In genomic region chr7:130421685-130422084, GRCh38 we compare ENCODE assay signal across 9 cellular contexts. TPM values are rescaled to one million over a fixed set of nuclear protein-coding genes. Genes with fewer than 3 reads are reported as not detected.
DNase-seq lines count a peak whose midpoint lies in the region; ATAC-seq and TF ChIP-seq lines count a peak whose summit lies in the region.
"Had no signal": no experiment of that assay in that cellular context is flagged by ENCODE, and none has a peak within 500 bp of the region (broad histone marks: within the 10 kb centered on the region; RNA-seq: fewer than 3 reads in every experiment).

No MANE protein-coding gene starts in this region.

- H3K9ac ChIP-seq in rectal smooth muscle tissue (ENCODE audit: low read length), result no peak overlapping the region

- no peak overlapping the region for H3K4me3 ChIP-seq in rectal smooth muscle tissue (ENCODE audit: low read length)
- H3K4me3 ChIP-seq in suprapubic skin, result no peak overlapping the region
- H3K4me3 ChIP-seq in gastroesophageal sphincter, result no peak overlapping the region

- peak overlapping the region; percentile 55 to 82 (median 59) for H3K4me3 Mint-ChIP-seq in brain

- no peak for TF ChIP-seq CTCF in brain (conservative IDR thresholded peaks at IDR 0.05)
- TF ChIP-seq CTCF in suprapubic skin (IDR thresholded peaks at IDR 0.05), result no peak
- TF ChIP-seq CTCF in gastroesophageal sphincter (IDR thresholded peaks at IDR 0.05), result no peak

- no peak for TF ChIP-seq POLR2A in suprapubic skin (IDR thresholded peaks at IDR 0.05)
- TF ChIP-seq POLR2A in gastroesophageal sphincter (IDR thresholded peaks at IDR 0.05), result no peak

- no peaks in the 10 kb centered on the region for H3K27me3 ChIP-seq in rectal smooth muscle tissue (ENCODE audit: control insufficient read depth, insufficient read depth, low read length)
- no peaks in the 10 kb centered on the region for H3K27me3 ChIP-seq in suprapubic skin
- H3K27me3 ChIP-seq in gastroesophageal sphincter, result no peaks in the 10 kb centered on the region

- H3K27me3 Mint-ChIP-seq in brain, result no peaks in the 10 kb centered on the region

- H3K36me3 Mint-ChIP-seq in brain, result peaks cover 4% of the 10 kb centered on the region

- WGBS in suprapubic skin, result 45% methylated on average over 2 of the region's 2 CpGs
- WGBS in gastroesophageal sphincter (ENCODE audit: low coverage in 1 of 2), 2 donors, result 33 to 46% methylated on average over 2 of the region's 2 CpGs

- H3K27ac ChIP-seq in rectal smooth muscle tissue (ENCODE audit: low read depth, low read length) (peak overlapping the region; percentile 48), suprapubic skin (no peak overlapping the region), gastroesophageal sphincter (no peak overlapping the region)

- peak overlapping the region; percentile 92 to 99 (median 98) for H3K27ac Mint-ChIP-seq in brain

- H3K4me1 Mint-ChIP-seq in brain, result peaks cover 87% of the 10 kb centered on the region

- TF ChIP-seq EP300 in suprapubic skin (IDR thresholded peaks at IDR 0.05) (no peak), gastroesophageal sphincter (IDR thresholded peaks at IDR 0.05) (no peak)

- peaks cover 14% of the 10 kb centered on the region for H3K4me1 ChIP-seq in rectal smooth muscle tissue (ENCODE audit: control insufficient read depth, insufficient read depth, low read length)
- no peaks in the 10 kb centered on the region for H3K4me1 ChIP-seq in suprapubic skin
- no peaks in the 10 kb centered on the region for H3K4me1 ChIP-seq in gastroesophageal sphincter

- H3K9me3 ChIP-seq in suprapubic skin (no peaks in the 10 kb centered on the region), gastroesophageal sphincter (no peaks in the 10 kb centered on the region)

- ATAC-seq in gastroesophageal sphincter, result no peak

- DNase-seq in NCI-H2196 (lab: John Stamatoyannopoulos, UW; ENCODE audit: unreplicated experiment) (peak; percentile 31), NCI-H2196 treated with DMSO at 0.1 percent for 48 hours (lab: John Stamatoyannopoulos, UW; ENCODE audit: unreplicated experiment) (no peak), NCI-H345 treated with DMSO at 0.1 percent for 48 hours (lab: John Stamatoyannopoulos, UW; ENCODE audit: unreplicated experiment) (peak; percentile 66), suprapubic skin (ENCODE audit: low spot score in 2 of 2) (no peak), NAMALWA (ENCODE audit: low spot score) (no peak)
- DNase-seq: activated CD8-positive, alpha-beta memory T cell treated with anti-CD3 and anti-CD28 coated beads, Interleukin-2, amount 50 U/mL, for 4 hours had no signal

- no peaks in the 10 kb centered on the region for H3K9me3 Mint-ChIP-seq in brain

- H3K36me3 ChIP-seq in rectal smooth muscle tissue (ENCODE audit: control insufficient read depth, insufficient read depth, low read length) (no peaks in the 10 kb centered on the region), suprapubic skin (no peaks in the 10 kb centered on the region), gastroesophageal sphincter (no peaks in the 10 kb centered on the region)

RNA-seq across cellular contexts. Expression of gene CEP41, which starts 19.1 kb away (rescaled TPM):
- 86.1 TPM for polyA plus RNA-seq in brain (ENCODE audit: insufficient read depth, low read depth, low replicate concordance)
- total RNA-seq in suprapubic skin (1 to 10 TPM; 1.1 to 4.6 (median 4.2) TPM), gastroesophageal sphincter (1 to 10 TPM; 3.6 to 6.2 (median 3.9) TPM)

RNA-seq across cellular contexts. Expression of gene CPA1, which starts 41.4 kb away (rescaled TPM):
- not detected for polyA plus RNA-seq in brain (ENCODE audit: insufficient read depth, low read depth, low replicate concordance)
- not detected for total RNA-seq in suprapubic skin
- under 1 TPM in 1 of 4 donors, not detected in 3; 0.42 TPM for total RNA-seq in gastroesophageal sphincter

Comparison
In these comparisons a context has a peak if more than half of its experiments do, and no peak if none do; other contexts are left out.
1. DNase-seq: peak in NCI-H2196 (single experiment) and NCI-H345 treated with DMSO at 0.1 percent for 48 hours (single experiment); none in NCI-H2196 treated with DMSO at 0.1 percent for 48 hours (single experiment), suprapubic skin (0 of 2) and NAMALWA (single experiment).